8 cellular contexts compared by ENCODE assay signal in genomic region chr12:22624573-22624907, GRCh38. TPM values are rescaled to one million over a fixed set of nuclear protein-coding genes. Genes with fewer than 3 reads are reported as not detected.
DNase-seq lines count a peak whose midpoint lies in the region; ATAC-seq and TF ChIP-seq lines count a peak whose summit lies in the region.

No MANE protein-coding gene starts in this region.

- peaks cover 0 to 23% (median 4%) of the 10 kb centered on the region in 4 donors for H3K4me1 ChIP-seq in Peyer's patch
- no peaks in the 10 kb centered on the region for H3K4me1 ChIP-seq in esophagus (ENCODE audit: control insufficient read depth in 2 of 2, insufficient read depth in 2 of 2, low read length in 1 of 2)
- peaks cover 3 to 17% of the 10 kb centered on the region in 2 donors for H3K4me1 ChIP-seq in neuronal stem cell (ENCODE audit: control insufficient read depth in 2 of 2, insufficient read depth in 1 of 2, low read depth in 1 of 2, low read length in 2 of 2)

- H3K9ac ChIP-seq in neuronal stem cell (ENCODE audit: low read depth, low read length, poor library complexity) = no peak overlapping the region

- no peak for TF ChIP-seq POLR2A in Peyer's patch (IDR thresholded peaks at IDR 0.05)

- H3K36me3 Mint-ChIP-seq in activated naive CD4-positive, alpha-beta T cell treated with anti-CD3 and anti-CD28 coated beads, Interleukin-2, amount 50 U/mL, for 24 hours = peaks cover 3% of the 10 kb centered on the region

- H4K8ac ChIP-seq in neuronal stem cell (ENCODE audit: low read depth, low read length) = no peak overlapping the region

- H2AFZ ChIP-seq in neuronal stem cell (ENCODE audit: low read length) = peak overlapping the region; percentile 92

- peaks cover 4% of the 10 kb centered on the region for H3K79me1 ChIP-seq in neuronal stem cell (ENCODE audit: low read depth, low read length)

- H3K14ac ChIP-seq in neuronal stem cell (ENCODE audit: low read length) = no peak overlapping the region

- H3K27me3 ChIP-seq in Peyer's patch (no peaks in the 10 kb centered on the region), esophagus (ENCODE audit: control insufficient read depth in 1 of 2, insufficient read depth in 2 of 2, low read length in 2 of 2) (no peaks in the 10 kb centered on the region), neuronal stem cell (ENCODE audit: control insufficient read depth in 3 of 3, insufficient read depth in 3 of 3, low read depth in 1 of 3, low read length in 3 of 3) (no peaks in the 10 kb centered on the region)

- no peak overlapping the region for H2AK5ac ChIP-seq in neuronal stem cell (ENCODE audit: low read depth, low read length)

- H3K23ac ChIP-seq in neuronal stem cell (ENCODE audit: low read depth, low read length, poor library complexity) = peak overlapping the region; percentile 98

- H4K91ac ChIP-seq in neuronal stem cell (ENCODE audit: low read depth, low read length, poor library complexity) = no peak overlapping the region

- H3K4me1 Mint-ChIP-seq in activated naive CD4-positive, alpha-beta T cell treated with anti-CD3 and anti-CD28 coated beads, Interleukin-2, amount 50 U/mL, for 24 hours = peaks cover 40% of the 10 kb centered on the region

- no peaks in the 10 kb centered on the region for H3K36me3 ChIP-seq in Peyer's patch
- no peaks in the 10 kb centered on the region for H3K36me3 ChIP-seq in esophagus (ENCODE audit: control insufficient read depth in 2 of 2, insufficient read depth in 2 of 2, low read length in 1 of 2)
- H3K36me3 ChIP-seq in neuronal stem cell (replicated peaks in 1 of 2; ENCODE audit: control insufficient read depth in 2 of 2, insufficient read depth in 2 of 2, low read length in 2 of 2) = peaks cover 0 to 24% of the 10 kb centered on the region in 2 donors

- H3K27ac Mint-ChIP-seq in activated naive CD4-positive, alpha-beta T cell treated with anti-CD3 and anti-CD28 coated beads, Interleukin-2, amount 50 U/mL, for 24 hours = peak overlapping the region; percentile 98

- H2BK5ac ChIP-seq in neuronal stem cell (ENCODE audit: low read length) = no peak overlapping the region

- peak overlapping the region; percentile 98 for H3K4me3 Mint-ChIP-seq in activated naive CD4-positive, alpha-beta T cell treated with anti-CD3 and anti-CD28 coated beads, Interleukin-2, amount 50 U/mL, for 24 hours

- H3K9me3 ChIP-seq in Peyer's patch = no peaks in the 10 kb centered on the region
- H3K9me3 ChIP-seq in esophagus (ENCODE audit: control insufficient read depth in 2 of 2, insufficient read depth in 1 of 2, low read depth in 1 of 2, low read length in 1 of 2) = no peaks in the 10 kb centered on the region
- H3K9me3 ChIP-seq in neuronal stem cell (replicated peaks in 1 of 2; ENCODE audit: control insufficient read depth in 2 of 2, insufficient read depth in 1 of 2, low read depth in 1 of 2, low read length in 2 of 2) = no peaks in the 10 kb centered on the region

- peak overlapping the region; percentile 96 to 99 (median 98) for H3K27ac ChIP-seq in Peyer's patch
- H3K27ac ChIP-seq in esophagus (ENCODE audit: low read depth in 2 of 2, low read length in 1 of 2) = peak overlapping the region; percentile 99
- H3K27ac ChIP-seq in neuronal stem cell (replicated peaks; ENCODE audit: low read length) = no peak overlapping the region

- TF ChIP-seq CTCF in Peyer's patch (IDR thresholded peaks at IDR 0.05) = no peak

- 21 to 24% methylated on average over 11 of the region's 11 CpGs for WGBS in esophagus, 2 donors
- WGBS in neuronal stem cell (ENCODE audit: extremely low coverage in 2 of 2, insufficient read length in 2 of 2, insufficient replicate concordance in 1 of 2), 2 donors = no CpG with 5 or more reads among the region's 11 CpGs

- H2BK120ac ChIP-seq in neuronal stem cell (ENCODE audit: low read depth, low read length) = no peak overlapping the region

- H3K4me3 ChIP-seq in Peyer's patch (peak overlapping the region; percentile 75 to 95 (median 92)), esophagus (ENCODE audit: low read depth in 1 of 2, low read length in 2 of 2) (peak overlapping the region; percentile 75 to 98), neuronal stem cell (ENCODE audit: low read length in 2 of 2) (peak overlapping the region in 1 of 2 donors; percentile 87)

- peak overlapping the region; percentile 86 for H3K4me2 ChIP-seq in neuronal stem cell (ENCODE audit: insufficient read depth, low read length, poor library complexity, severe bottlenecking)

- H2BK12ac ChIP-seq in neuronal stem cell (ENCODE audit: low read length) = no peak overlapping the region

- H3K27me3 Mint-ChIP-seq in activated naive CD4-positive, alpha-beta T cell treated with anti-CD3 and anti-CD28 coated beads, Interleukin-2, amount 50 U/mL, for 24 hours = no peaks in the 10 kb centered on the region

- H3K9me3 Mint-ChIP-seq in activated naive CD4-positive, alpha-beta T cell treated with anti-CD3 and anti-CD28 coated beads, Interleukin-2, amount 50 U/mL, for 24 hours = no peaks in the 10 kb centered on the region

- no peak for DNase-seq in activated naive CD4-positive, alpha-beta T cell (lab: John Stamatoyannopoulos, UW)
- DNase-seq in Peyer's patch (no peak), neuronal stem cell (ENCODE audit: low spot score) (no peak), C1 segment of cervical spinal cord (lab: John Stamatoyannopoulos, UW) (no peak), NOMO-1 treated with dmso at 0.1 percent for 144 hours (lab: John Stamatoyannopoulos, UW; ENCODE audit: unreplicated experiment) (no peak)

- H3K4ac ChIP-seq in neuronal stem cell (ENCODE audit: low read length) = no peak overlapping the region

- H2BK15ac ChIP-seq in neuronal stem cell (ENCODE audit: low read length) = no peak overlapping the region

- peak overlapping the region; percentile 5 for H3K18ac ChIP-seq in neuronal stem cell (ENCODE audit: low read length)

- ATAC-seq in GM18520 (IDR thresholded peaks at IDR 0.05; ENCODE audit: unreplicated experiment) = no peak

RNA-seq across cellular contexts. Expression of gene ETNK1, which starts 0.4 kb away (rescaled TPM):
- 10 to 100 TPM; 48.5 to 73.3 (median 58.4) TPM for total RNA-seq in Peyer's patch
- polyA plus RNA-seq in esophagus = 10 to 100 TPM in 1 of 2 donors, 1 to 10 TPM in 1; 8.2 to 21.8 TPM
- polyA plus RNA-seq in neuronal stem cell (2013, experiment 1 of 2) = 19.1 TPM
- polyA plus RNA-seq in neuronal stem cell (2013, experiment 2 of 2) = 21.0 TPM
